In the genomic region with DNA sequence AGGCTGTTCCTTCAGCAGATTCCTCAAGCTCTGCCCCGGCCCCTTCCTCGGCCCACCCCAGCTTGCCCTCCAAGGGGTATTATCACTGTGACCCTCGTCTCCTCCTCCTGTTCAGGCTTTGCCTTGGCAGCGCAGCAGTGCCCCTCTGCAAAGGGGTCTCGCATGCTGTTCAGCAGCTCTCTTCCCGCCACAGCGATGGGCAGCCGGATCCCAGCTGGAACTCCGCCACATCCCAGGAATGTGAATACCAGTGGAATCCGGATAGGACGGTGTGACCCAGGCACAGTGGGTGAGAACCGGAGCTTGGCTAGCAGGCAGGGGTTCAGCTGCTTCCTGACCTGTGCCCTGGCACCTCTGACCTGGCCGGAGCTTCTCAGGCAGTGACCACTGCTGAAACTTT, we compare ENCODE assay signal across 17 cellular contexts. TPM values are rescaled to one million over a fixed set of nuclear protein-coding genes. Genes with fewer than 3 reads are reported as not detected.
A peak's percentile ranks its signal among the peaks of the same experiment; 100 is the strongest.
DNase-seq lines count a peak whose midpoint lies in the region; ATAC-seq and TF ChIP-seq lines count a peak whose summit lies in the region.
"Had no signal": no experiment of that assay in that cellular context is flagged by ENCODE, and none has a peak within 500 bp of the region (broad histone marks: within the 10 kb centered on the region; RNA-seq: fewer than 3 reads in every experiment).

No MANE protein-coding gene starts in this region.

- H3K27ac ChIP-seq in OCI-LY3 (ENCODE audit: low read length) (no peak overlapping the region), endodermal cell (ENCODE audit: low read depth, low read length) (peak overlapping the region; percentile 24), spleen (no peak overlapping the region)
- H3K27ac ChIP-seq: BLaER1, GM23248 had no signal

- peaks cover 22% of the 10 kb centered on the region for H3K9me3 Mint-ChIP-seq in endodermal cell
- H3K9me3 Mint-ChIP-seq: CD8-positive, alpha-beta T cell had no signal

- peak; percentile 3 for DNase-seq in GM03348 (ENCODE audit: low spot score)
- DNase-seq in endodermal cell: peak; percentile 63
- DNase-seq in spleen: peak; percentile 74
- no peak for DNase-seq in NCI-H446 (lab: John Stamatoyannopoulos, UW)
- DNase-seq in AML-193 (lab: John Stamatoyannopoulos, UW): no peak
- DNase-seq: CD8-positive, alpha-beta T cell; NCI-H1930; NCI-H510A; SHP77 treated with DMSO at 0.1 percent for 48 hours; T-helper 1 cell had no signal

- H3K9ac ChIP-seq in OCI-LY3 (ENCODE audit: low read length): no peak overlapping the region
- H3K9ac ChIP-seq in endodermal cell (ENCODE audit: extremely low read depth, low read length, poor library complexity, severe bottlenecking): no peak overlapping the region
- H3K9ac ChIP-seq: BLaER1, GM23248 had no signal

- H3K4me3 ChIP-seq in OCI-LY3 (ENCODE audit: low read length) (peak overlapping the region; percentile 74), endodermal cell (ENCODE audit: low read length) (no peak overlapping the region), spleen (no peak overlapping the region)
- H3K4me3 ChIP-seq: BLaER1, GM23248 had no signal

- peaks cover 10% of the 10 kb centered on the region for H3K4me1 Mint-ChIP-seq in endodermal cell

- TF ChIP-seq POLR2A in spleen (IDR thresholded peaks at IDR 0.05): no peak

- TF ChIP-seq CTCF in OCI-LY3 (IDR thresholded peaks at IDR 0.05; ENCODE audit: low read depth, low read length) (no peak), endodermal cell (conservative IDR thresholded peaks at IDR 0.05) (no peak), spleen (IDR thresholded peaks at IDR 0.05 in 8 of 11, conservative IDR thresholded peaks at IDR 0.05 in 3 of 11) (no peak)

- H3K9me3 ChIP-seq in OCI-LY3 (ENCODE audit: insufficient read depth, low read length): no peaks in the 10 kb centered on the region
- no peaks in the 10 kb centered on the region for H3K9me3 ChIP-seq in endodermal cell (ENCODE audit: control insufficient read depth, low read length)
- peaks cover 0 to 4% (median 0%) of the 10 kb centered on the region in 8 donors for H3K9me3 ChIP-seq in spleen
- H3K9me3 ChIP-seq: BLaER1 had no signal

- peaks cover 19% of the 10 kb centered on the region for H3K4me1 ChIP-seq in OCI-LY3 (ENCODE audit: low read length)
- H3K4me1 ChIP-seq in endodermal cell (ENCODE audit: control insufficient read depth, insufficient read depth, low read length): no peaks in the 10 kb centered on the region
- peaks cover 5 to 40% (median 26%) of the 10 kb centered on the region in 6 donors for H3K4me1 ChIP-seq in spleen

- WGBS in endodermal cell (ENCODE audit: insufficient coverage in 1 of 2, insufficient read length in 1 of 2), 2 experiments: 81 to 92% methylated on average over 11 to 13 of the region's 13 CpGs
- 76 to 89% (median 82%) methylated on average over 13 of the region's 13 CpGs for WGBS in spleen, 5 donors

- peaks cover 12% of the 10 kb centered on the region for H3K36me3 Mint-ChIP-seq in endodermal cell (ENCODE audit: low read depth)
- H3K36me3 Mint-ChIP-seq: CD8-positive, alpha-beta T cell; IgD-negative memory B cell had no signal

- H3K79me2 ChIP-seq in OCI-LY3 (ENCODE audit: low read length): no peaks in the 10 kb centered on the region

- H3K4me2 ChIP-seq in OCI-LY3 (ENCODE audit: low read length): peak overlapping the region; percentile 99
- H3K4me2 ChIP-seq: BLaER1 had no signal

- H3K27me3 ChIP-seq in OCI-LY3 (ENCODE audit: low read depth, low read length): peaks cover 20% of the 10 kb centered on the region
- no peaks in the 10 kb centered on the region for H3K27me3 ChIP-seq in endodermal cell (ENCODE audit: control insufficient read depth, insufficient read depth, low read length, poor library complexity, severe bottlenecking)
- H3K27me3 ChIP-seq in spleen (replicated peaks in 1 of 7): peaks cover 0 to 6% (median 0%) of the 10 kb centered on the region in 7 donors
- H3K27me3 ChIP-seq: BLaER1 had no signal

- no peak overlapping the region for H3K4me3 Mint-ChIP-seq in endodermal cell
- H3K4me3 Mint-ChIP-seq: CD8-positive, alpha-beta T cell had no signal

- intact Hi-C loops in spleen (cut with DNase I; ENCODE audit: low total_unique reads): no loop called here

- ATAC-seq in HG02870 (IDR thresholded peaks at IDR 0.05; ENCODE audit: unreplicated experiment): no peak
- no peak for ATAC-seq in HG02763 (IDR thresholded peaks at IDR 0.05; ENCODE audit: unreplicated experiment)
- ATAC-seq: CD8-positive, alpha-beta T cell; SK-N-SH treated with all-trans-retinoic acid at 6 μM for 48 hours had no signal

- H3K36me3 ChIP-seq in OCI-LY3 (replicated peaks; ENCODE audit: low read depth, low read length) (no peaks in the 10 kb centered on the region), endodermal cell (ENCODE audit: control insufficient read depth, insufficient read depth, low read length) (no peaks in the 10 kb centered on the region), spleen (no peaks in the 10 kb centered on the region)
- H3K36me3 ChIP-seq: BLaER1 had no signal

- no peak overlapping the region for H3K27ac Mint-ChIP-seq in endodermal cell
- H3K27ac Mint-ChIP-seq: CD8-positive, alpha-beta T cell had no signal

- H2AFZ ChIP-seq in OCI-LY3 (ENCODE audit: low read depth, low read length): no peak overlapping the region
- H2AFZ ChIP-seq: GM23248 had no signal

- no peaks in the 10 kb centered on the region for H4K20me1 ChIP-seq in OCI-LY3 (ENCODE audit: insufficient read depth, low read length)
- H4K20me1 ChIP-seq: BLaER1 had no signal

- H3K27me3 Mint-ChIP-seq in endodermal cell (ENCODE audit: insufficient read depth): peaks cover 13% of the 10 kb centered on the region
- H3K27me3 Mint-ChIP-seq: IgD-negative memory B cell had no signal

RNA-seq across cellular contexts. Expression of gene RNASET2, which starts 52.9 kb away (rescaled TPM):
- total RNA-seq in endodermal cell: 10 to 100 TPM; 25.8 to 29.3 TPM
- 15.1 TPM for polyA plus RNA-seq in endodermal cell (2013, experiment 1 of 2)
- polyA plus RNA-seq in endodermal cell (2013, experiment 2 of 2): 18.5 TPM
- 100 to 1,000 TPM; 264 to 676 (median 373) TPM for total RNA-seq in spleen
- polyA plus RNA-seq in spleen: 100 to 1,000 TPM; 242 to 392 (median 245) TPM

Comparison
In these comparisons a context has a peak if more than half of its experiments do, and no peak if none do; other contexts are left out.
1. DNase-seq: peak in GM03348 (single experiment), endodermal cell (single experiment) and spleen (single experiment); none in NCI-H446 (0 of 2) and AML-193 (0 of 2).
2. RNA of gene RNASET2, which starts 52.9 kb away (total RNA-seq): 264 to 676 TPM in spleen; 25.8 to 29.3 TPM in endodermal cell; every median in the first group is over 4 times any median in the second.